Comparison of ENCODE assay signal across 10 cellular contexts in genomic region chr9:135076143-135076875, GRCh38. TPM values are rescaled to one million over a fixed set of nuclear protein-coding genes. Genes with fewer than 3 reads are reported as not detected.
DNase-seq lines count a peak whose midpoint lies in the region; ATAC-seq and TF ChIP-seq lines count a peak whose summit lies in the region.
"Had no signal": no experiment of that assay in that cellular context is flagged by ENCODE, and none has a peak within 500 bp of the region (broad histone marks: within the 10 kb centered on the region; RNA-seq: fewer than 3 reads in every experiment).

No MANE protein-coding gene starts in this region.

- WGBS in esophagus squamous epithelium, 2 donors = 31% methylated on average over 7 of the region's 19 CpGs; no CpG with 5 or more reads in 1 of the 2 donors

- H3K4me1 ChIP-seq in esophagus squamous epithelium = peaks cover 8 to 22% (median 8%) of the 10 kb centered on the region in 3 donors
- H3K4me1 ChIP-seq: pancreas had no signal

- no peak overlapping the region for H3K4me3 Mint-ChIP-seq in natural killer cell treated with Interleukin-12 subunit alpha and Interleukin-12 subunit beta and Interleukin-15 and Interleukin-18, amount 100 ng/mL, for 72 hours
- no peak overlapping the region for H3K4me3 Mint-ChIP-seq in natural killer cell
- H3K4me3 Mint-ChIP-seq in osteocyte (ENCODE audit: unreplicated experiment) = peak overlapping the region; percentile 33

- no peak for TF ChIP-seq POLR2A in esophagus squamous epithelium (IDR thresholded peaks at IDR 0.05)

- no peaks in the 10 kb centered on the region for H3K36me3 Mint-ChIP-seq in natural killer cell treated with Interleukin-12 subunit alpha and Interleukin-12 subunit beta and Interleukin-15 and Interleukin-18, amount 100 ng/mL, for 72 hours
- H3K36me3 Mint-ChIP-seq in natural killer cell = no peaks in the 10 kb centered on the region
- no peaks in the 10 kb centered on the region for H3K36me3 Mint-ChIP-seq in osteocyte (ENCODE audit: unreplicated experiment)

- H3K9me3 ChIP-seq in esophagus squamous epithelium = no peaks in the 10 kb centered on the region
- H3K9me3 ChIP-seq: pancreas had no signal

- H3K4me1 Mint-ChIP-seq in natural killer cell treated with Interleukin-12 subunit alpha and Interleukin-12 subunit beta and Interleukin-15 and Interleukin-18, amount 100 ng/mL, for 72 hours (ENCODE audit: low read depth in 2 of 2) = no peaks in the 10 kb centered on the region
- H3K4me1 Mint-ChIP-seq in natural killer cell (no peaks in the 10 kb centered on the region), osteocyte (ENCODE audit: unreplicated experiment) (peaks cover 4% of the 10 kb centered on the region)

- peak overlapping the region in 2 of 4 donors; percentile 22 to 55 for H3K27ac ChIP-seq in esophagus squamous epithelium
- H3K27ac ChIP-seq: pancreas had no signal

- H3K9me3 Mint-ChIP-seq in natural killer cell treated with Interleukin-12 subunit alpha and Interleukin-12 subunit beta and Interleukin-15 and Interleukin-18, amount 100 ng/mL, for 72 hours = no peaks in the 10 kb centered on the region
- H3K9me3 Mint-ChIP-seq in natural killer cell = no peaks in the 10 kb centered on the region
- no peaks in the 10 kb centered on the region for H3K9me3 Mint-ChIP-seq in osteocyte (ENCODE audit: unreplicated experiment)

- H3K27me3 Mint-ChIP-seq in natural killer cell treated with Interleukin-12 subunit alpha and Interleukin-12 subunit beta and Interleukin-15 and Interleukin-18, amount 100 ng/mL, for 72 hours = peaks cover 20 to 25% of the 10 kb centered on the region in 2 donors
- H3K27me3 Mint-ChIP-seq in natural killer cell (ENCODE audit: low read depth in 2 of 2) (peaks cover 13 to 17% of the 10 kb centered on the region in 2 donors), osteocyte (ENCODE audit: unreplicated experiment) (peaks cover 22% of the 10 kb centered on the region)

- no peaks in the 10 kb centered on the region for H3K36me3 ChIP-seq in esophagus squamous epithelium
- H3K36me3 ChIP-seq: pancreas had no signal

- peak; percentile 59 for DNase-seq in natural killer cell treated with Interleukin-12 subunit alpha and Interleukin-12 subunit beta and Interleukin-15 and Interleukin-18, amount 100 ng/mL, for 72 hours (ENCODE audit: low spot score)
- no peak for DNase-seq in natural killer cell
- no peak for DNase-seq in esophagus squamous epithelium (lab: John Stamatoyannopoulos, UW)
- DNase-seq in osteocyte (ENCODE audit: extremely low spot score, unreplicated experiment) = peak; percentile 66
- DNase-seq in stimulated activated CD4-positive, alpha-beta T cell treated with anti-CD3 and anti-CD28 coated beads, Interleukin-4, amount 100 ng/mL, for 24 hours = no peak
- no peak for DNase-seq in SW 1271 (lab: John Stamatoyannopoulos, UW)
- DNase-seq in stimulated activated CD4-positive, alpha-beta T cell treated with anti-CD3 and anti-CD28 coated beads, Interleukin-2, amount 100 ng/mL, for 24 hours = no peak
- no peak for DNase-seq in effector CD4-positive, alpha-beta T cell
- DNase-seq: NCI-H187 had no signal

- H3K27ac Mint-ChIP-seq in natural killer cell treated with Interleukin-12 subunit alpha and Interleukin-12 subunit beta and Interleukin-15 and Interleukin-18, amount 100 ng/mL, for 72 hours = no peak overlapping the region
- H3K27ac Mint-ChIP-seq in natural killer cell = no peak overlapping the region
- H3K27ac Mint-ChIP-seq in osteocyte (ENCODE audit: unreplicated experiment) = no peak overlapping the region

- H3K27me3 ChIP-seq in esophagus squamous epithelium = peaks cover 0 to 71% (median 0%) of the 10 kb centered on the region in 4 donors
- H3K27me3 ChIP-seq: pancreas had no signal

- peak overlapping the region; percentile 35 to 77 (median 50) for H3K4me3 ChIP-seq in esophagus squamous epithelium

- no peak for ATAC-seq in natural killer cell treated with Interleukin-12 subunit alpha and Interleukin-12 subunit beta and Interleukin-15 and Interleukin-18, amount 100 ng/mL, for 72 hours
- ATAC-seq in natural killer cell = no peak

- TF ChIP-seq CTCF in natural killer cell (IDR thresholded peaks at IDR 0.05) (no peak), esophagus squamous epithelium (IDR thresholded peaks at IDR 0.05) (no peak), osteocyte (IDR thresholded peaks at IDR 0.05) (no peak)

- intact Hi-C loops in natural killer cell (cut with micrococcal nuclease) = no loop called here
- intact Hi-C loops in esophagus squamous epithelium (cut with DNase I) = no loop called here

RNA-seq across cellular contexts. Expression of gene OLFM1, which starts 11.2 kb away (rescaled TPM):
- not detected for total RNA-seq in natural killer cell treated with Interleukin-12 subunit alpha and Interleukin-12 subunit beta and Interleukin-15 and Interleukin-18, amount 100 ng/mL, for 72 hours
- total RNA-seq in natural killer cell (under 1 TPM in 1 of 3 donors, not detected in 2; 0.18 TPM), esophagus squamous epithelium (10 to 100 TPM in 2 of 4 donors, 1 to 10 TPM in 1, under 1 TPM in 1; 0.64 to 17.5 (median 10.9) TPM), osteocyte (0.83 and 1.3 TPM in 2 replicates)

Comparison
In these comparisons a context has a peak if more than half of its experiments do, and no peak if none do; other contexts are left out.
1. DNase-seq: peak in natural killer cell treated with Interleukin-12 subunit alpha and Interleukin-12 subunit beta and Interleukin-15 and Interleukin-18, amount 100 ng/mL, for 72 hours (single experiment) and osteocyte (single experiment); none in natural killer cell (single experiment), esophagus squamous epithelium (single experiment), stimulated activated CD4-positive, alpha-beta T cell treated with anti-CD3 and anti-CD28 coated beads, Interleukin-4, amount 100 ng/mL, for 24 hours (single experiment), SW 1271 (0 of 2), stimulated activated CD4-positive, alpha-beta T cell treated with anti-CD3 and anti-CD28 coated beads, Interleukin-2, amount 100 ng/mL, for 24 hours (0 of 2) and effector CD4-positive, alpha-beta T cell (single experiment).